1 cellular context compared by ENCODE assay signal in the genomic region with DNA sequence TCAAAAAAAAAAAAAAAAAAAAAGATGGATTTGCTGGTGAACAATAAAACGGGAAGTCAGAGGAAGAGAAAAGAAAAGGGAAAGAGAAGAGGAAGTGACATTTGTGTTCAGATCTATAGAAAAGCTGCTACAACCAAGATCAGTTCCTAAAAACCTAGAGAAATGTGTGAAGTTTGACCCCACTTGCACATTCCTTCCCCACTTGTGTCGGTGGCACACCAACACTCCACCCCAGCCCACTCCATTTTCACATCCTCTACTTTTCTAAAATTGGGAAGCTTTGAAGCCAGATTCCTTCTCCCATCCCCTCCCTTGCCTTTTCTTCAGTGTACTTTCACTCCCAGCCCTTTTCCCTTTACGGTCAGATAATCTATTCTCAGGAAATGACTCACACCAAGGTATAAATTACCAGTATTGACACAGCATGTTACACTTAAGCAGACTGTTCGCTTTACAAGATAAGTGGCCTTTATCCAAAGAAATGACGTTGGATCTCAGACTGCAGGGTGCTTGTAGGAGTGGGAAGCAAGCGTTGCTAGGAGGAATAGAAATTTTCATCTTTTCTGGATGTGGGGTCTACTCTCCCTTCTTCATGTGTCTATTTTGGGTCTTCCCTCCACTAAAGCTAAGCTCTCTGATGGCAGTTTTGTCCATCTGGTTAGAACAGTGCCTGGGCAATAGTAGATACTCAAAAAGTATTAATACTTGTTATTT.
TF ChIP-seq lines count a peak whose summit lies in the region.

No MANE protein-coding gene starts in this region.

TF ChIP-seq in GM23338, 12 proteins besides CTCF, POLR2A, EP300 and RAD21:
- TF ChIP-seq, protein P1, sequence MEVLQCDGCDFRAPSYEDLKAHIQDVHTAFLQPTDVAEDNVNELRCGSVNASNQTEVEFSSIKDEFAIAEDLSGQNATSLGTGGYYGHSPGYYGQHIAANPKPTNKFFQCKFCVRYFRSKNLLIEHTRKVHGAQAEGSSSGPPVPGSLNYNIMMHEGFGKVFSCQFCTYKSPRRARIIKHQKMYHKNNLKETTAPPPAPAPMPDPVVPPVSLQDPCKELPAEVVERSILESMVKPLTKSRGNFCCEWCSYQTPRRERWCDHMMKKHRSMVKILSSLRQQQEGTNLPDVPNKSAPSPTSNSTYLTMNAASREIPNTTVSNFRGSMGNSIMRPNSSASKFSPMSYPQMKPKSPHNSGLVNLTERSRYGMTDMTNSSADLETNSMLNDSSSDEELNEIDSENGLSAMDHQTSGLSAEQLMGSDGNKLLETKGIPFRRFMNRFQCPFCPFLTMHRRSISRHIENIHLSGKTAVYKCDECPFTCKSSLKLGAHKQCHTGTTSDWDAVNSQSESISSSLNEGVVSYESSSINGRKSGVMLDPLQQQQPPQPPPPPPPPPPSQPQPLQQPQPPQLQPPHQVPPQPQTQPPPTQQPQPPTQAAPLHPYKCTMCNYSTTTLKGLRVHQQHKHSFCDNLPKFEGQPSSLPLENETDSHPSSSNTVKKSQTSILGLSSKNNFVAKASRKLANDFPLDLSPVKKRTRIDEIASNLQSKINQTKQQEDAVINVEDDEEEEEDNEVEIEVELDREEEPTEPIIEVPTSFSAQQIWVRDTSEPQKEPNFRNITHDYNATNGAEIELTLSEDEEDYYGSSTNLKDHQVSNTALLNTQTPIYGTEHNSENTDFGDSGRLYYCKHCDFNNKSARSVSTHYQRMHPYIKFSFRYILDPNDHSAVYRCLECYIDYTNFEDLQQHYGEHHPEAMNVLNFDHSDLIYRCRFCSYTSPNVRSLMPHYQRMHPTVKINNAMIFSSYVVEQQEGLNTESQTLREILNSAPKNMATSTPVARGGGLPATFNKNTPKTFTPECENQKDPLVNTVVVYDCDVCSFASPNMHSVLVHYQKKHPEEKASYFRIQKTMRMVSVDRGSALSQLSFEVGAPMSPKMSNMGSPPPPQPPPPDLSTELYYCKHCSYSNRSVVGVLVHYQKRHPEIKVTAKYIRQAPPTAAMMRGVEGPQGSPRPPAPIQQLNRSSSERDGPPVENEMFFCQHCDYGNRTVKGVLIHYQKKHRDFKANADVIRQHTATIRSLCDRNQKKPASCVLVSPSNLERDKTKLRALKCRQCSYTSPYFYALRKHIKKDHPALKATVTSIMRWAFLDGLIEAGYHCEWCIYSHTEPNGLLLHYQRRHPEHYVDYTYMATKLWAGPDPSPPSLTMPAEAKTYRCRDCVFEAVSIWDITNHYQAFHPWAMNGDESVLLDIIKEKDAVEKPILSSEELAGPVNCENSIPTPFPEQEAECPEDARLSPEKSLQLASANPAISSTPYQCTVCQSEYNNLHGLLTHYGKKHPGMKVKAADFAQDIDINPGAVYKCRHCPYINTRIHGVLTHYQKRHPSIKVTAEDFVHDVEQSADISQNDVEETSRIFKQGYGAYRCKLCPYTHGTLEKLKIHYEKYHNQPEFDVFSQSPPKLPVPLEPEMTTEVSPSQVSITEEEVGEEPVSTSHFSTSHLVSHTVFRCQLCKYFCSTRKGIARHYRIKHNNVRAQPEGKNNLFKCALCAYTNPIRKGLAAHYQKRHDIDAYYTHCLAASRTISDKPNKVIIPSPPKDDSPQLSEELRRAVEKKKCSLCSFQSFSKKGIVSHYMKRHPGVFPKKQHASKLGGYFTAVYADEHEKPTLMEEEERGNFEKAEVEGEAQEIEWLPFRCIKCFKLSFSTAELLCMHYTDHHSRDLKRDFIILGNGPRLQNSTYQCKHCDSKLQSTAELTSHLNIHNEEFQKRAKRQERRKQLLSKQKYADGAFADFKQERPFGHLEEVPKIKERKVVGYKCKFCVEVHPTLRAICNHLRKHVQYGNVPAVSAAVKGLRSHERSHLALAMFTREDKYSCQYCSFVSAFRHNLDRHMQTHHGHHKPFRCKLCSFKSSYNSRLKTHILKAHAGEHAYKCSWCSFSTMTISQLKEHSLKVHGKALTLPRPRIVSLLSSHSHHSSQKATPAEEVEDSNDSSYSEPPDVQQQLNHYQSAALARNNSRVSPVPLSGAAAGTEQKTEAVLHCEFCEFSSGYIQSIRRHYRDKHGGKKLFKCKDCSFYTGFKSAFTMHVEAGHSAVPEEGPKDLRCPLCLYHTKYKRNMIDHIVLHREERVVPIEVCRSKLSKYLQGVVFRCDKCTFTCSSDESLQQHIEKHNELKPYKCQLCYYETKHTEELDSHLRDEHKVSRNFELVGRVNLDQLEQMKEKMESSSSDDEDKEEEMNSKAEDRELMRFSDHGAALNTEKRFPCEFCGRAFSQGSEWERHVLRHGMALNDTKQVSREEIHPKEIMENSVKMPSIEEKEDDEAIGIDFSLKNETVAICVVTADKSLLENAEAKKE (CRISPR knock-in tag; IDR thresholded peaks at IDR 0.05): no peak
- TF ChIP-seq REST (IDR thresholded peaks at IDR 0.05; ENCODE audit: unreplicated experiment) (no peak), ZNF331 (CRISPR knock-in tag; IDR thresholded peaks at IDR 0.05; ENCODE audit: low read depth) (no peak)
